In genomic region chr17:40416671-40417070, GRCh38 we compare ENCODE assay signal across 10 cellular contexts.
DNase-seq lines count a peak whose midpoint lies in the region; ATAC-seq and TF ChIP-seq lines count a peak whose summit lies in the region.
"Had no signal": no experiment of that assay in that cellular context is flagged by ENCODE, and none has a peak within 500 bp of the region (broad histone marks: within the 10 kb centered on the region; RNA-seq: fewer than 3 reads in every experiment).

No MANE protein-coding gene starts in this region.

- POLR2A ChIA-PET in HEK293 (lab: Yijun Ruan, JAX) (interaction anchor here (0.7 to 1.9 kb wide), 7 partner anchors 9 to 119 kb away, joined by 3 to 18 read pairs (median 3); no protein-coding TSS in a partner anchor), GM10248 (lab: Yijun Ruan, JAX) (no interaction called here)

- peaks cover 22% of the 10 kb centered on the region for H3K4me1 Mint-ChIP-seq in activated naive CD8-positive, alpha-beta T cell (ENCODE audit: low read depth)

- H3K4me3 ChIP-seq in AG09309 (ENCODE audit: control insufficient read depth, low read depth, low read length) (peak overlapping the region; percentile 64), HEK293 (ENCODE audit: low read depth, low read length) (peak overlapping the region; percentile 96), iPS-20b (ENCODE audit: low read length) (peak overlapping the region; percentile 96)

- H3K27ac ChIP-seq in HEK293 (ENCODE audit: extremely low read depth, low read depth, low read length) (peak overlapping the region; percentile 94), iPS-20b (ENCODE audit: low read length) (no peak overlapping the region)

- DNase-seq in AG09309 (ENCODE audit: low read depth), result no peak
- DNase-seq in GM19238 (ENCODE audit: insufficient read length, low spot score), result no peak
- no peak for DNase-seq in LoVo (ENCODE audit: low spot score)
- no peak for DNase-seq in GM10248 (ENCODE audit: extremely low spot score)
- DNase-seq: activated CD4-positive, CD25-positive, alpha-beta regulatory T cell treated with anti-CD3 and anti-CD28 coated beads, Interleukin-2, amount 50 U/mL, for 72 hours; foreskin melanocyte had no signal

- TF ChIP-seq CTCF in AG09309 (IDR thresholded peaks at IDR 0.05; ENCODE audit: control insufficient read depth, insufficient read depth, low read depth, low read length, missing control alignments), result no peak
- no peak for TF ChIP-seq CTCF in HEK293 (tag by site-specific recombination; IDR thresholded peaks at IDR 0.05)
- TF ChIP-seq CTCF in GM10248 (IDR thresholded peaks at IDR 0.05; ENCODE audit: control extremely low read depth, extremely low read depth, low read depth, missing control alignments), result no peak

- H3K36me3 ChIP-seq in HEK293 (ENCODE audit: control insufficient read depth in 2 of 2, insufficient read depth in 1 of 2, low read length in 2 of 2) (peaks cover 35 to 48% of the 10 kb centered on the region in 2 experiments), iPS-20b (ENCODE audit: insufficient read depth, low read depth, low read length) (peaks cover 52% of the 10 kb centered on the region)

- no peaks in the 10 kb centered on the region for H3K36me3 Mint-ChIP-seq in activated naive CD8-positive, alpha-beta T cell

- H3K27ac Mint-ChIP-seq in activated naive CD8-positive, alpha-beta T cell, result no peak overlapping the region

- H3K27me3 ChIP-seq in iPS-20b (ENCODE audit: insufficient read depth, low read length), result no peaks in the 10 kb centered on the region

- no peaks in the 10 kb centered on the region for H3K9me3 Mint-ChIP-seq in activated naive CD8-positive, alpha-beta T cell (ENCODE audit: low read depth)

- no peak for ATAC-seq in HG02610 (IDR thresholded peaks at IDR 0.05; ENCODE audit: unreplicated experiment)

- peak overlapping the region; percentile 94 for H3K4me3 Mint-ChIP-seq in activated naive CD8-positive, alpha-beta T cell

- no peaks in the 10 kb centered on the region for H3K9me3 ChIP-seq in HEK293 (ENCODE audit: control insufficient read depth, insufficient read depth, low read depth, low read length)
- no peaks in the 10 kb centered on the region for H3K9me3 ChIP-seq in iPS-20b (ENCODE audit: insufficient read depth, low read depth, low read length)

- H3K27me3 Mint-ChIP-seq in activated naive CD8-positive, alpha-beta T cell, result no peaks in the 10 kb centered on the region

- CTCF ChIA-PET in HEK293 (lab: Yijun Ruan, JAX), result interaction anchor here (0.5 to 8.4 kb wide), 17 partner anchors 9 to 1236 kb away, joined by 3 to 84 read pairs (median 4); no protein-coding TSS in a partner anchor
- CTCF ChIA-PET in GM10248 (lab: Yijun Ruan, JAX), result interaction anchor here (0.9 to 4.6 kb wide), 18 partner anchors 7 to 143 kb away, joined by 3 to 53 read pairs (median 7); partner anchors contain the start of gene IGFBP4

- H3K4me1 ChIP-seq in HEK293 (ENCODE audit: control insufficient read depth, insufficient read depth, low read length), result no peaks in the 10 kb centered on the region
- peaks cover 13% of the 10 kb centered on the region for H3K4me1 ChIP-seq in iPS-20b (ENCODE audit: insufficient read depth, low read length)

- peak overlapping the region; percentile 95; the same call in 1 of the 2 replicates for H3K9ac ChIP-seq in iPS-20b (ENCODE audit: low read depth, low read length)

TF ChIP-seq in HEK293, 187 proteins besides CTCF, POLR2A, EP300 and RAD21:
- TF ChIP-seq ZNF202 (tag by site-specific recombination; IDR thresholded peaks at IDR 0.05; ENCODE audit: borderline replicate concordance) (no peak), ZFP41 (tag by site-specific recombination; IDR thresholded peaks at IDR 0.05; ENCODE audit: borderline replicate concordance) (no peak), ZNF777 (tag by site-specific recombination; IDR thresholded peaks at IDR 0.05; ENCODE audit: borderline replicate concordance) (no peak), ZNF785 (tag by site-specific recombination; IDR thresholded peaks at IDR 0.05) (no peak), ZNF660 (tag by site-specific recombination; IDR thresholded peaks at IDR 0.05) (no peak), ZNF654 (tag by site-specific recombination; IDR thresholded peaks at IDR 0.05; ENCODE audit: low read depth) (no peak), SP3 (tag by site-specific recombination; IDR thresholded peaks at IDR 0.05) (no peak), ZBTB6 (tag by site-specific recombination; IDR thresholded peaks at IDR 0.05) (no peak), ZSCAN4 (tag by site-specific recombination; IDR thresholded peaks at IDR 0.05) (no peak), ZNF311 (tag by site-specific recombination; IDR thresholded peaks at IDR 0.05; ENCODE audit: borderline replicate concordance) (no peak), ZNF416 (tag by site-specific recombination; IDR thresholded peaks at IDR 0.05) (no peak), ZNF239 (tag by site-specific recombination; IDR thresholded peaks at IDR 0.05) (no peak), ZNF639 (tag by site-specific recombination; IDR thresholded peaks at IDR 0.05) (no peak), TRIM28 (IDR thresholded peaks at IDR 0.05; ENCODE audit: borderline replicate concordance, low read length) (no peak), ZNF221 (tag by site-specific recombination; IDR thresholded peaks at IDR 0.05; ENCODE audit: borderline replicate concordance) (no peak), YY2 (tag by site-specific recombination; IDR thresholded peaks at IDR 0.05) (no peak), ZNF19 (tag by site-specific recombination; IDR thresholded peaks at IDR 0.05; ENCODE audit: low read depth) (no peak), WT1 (tag by site-specific recombination; IDR thresholded peaks at IDR 0.05) (no peak; the same call in 1 of the 2 replicates)
